1 cellular context compared by ENCODE assay signal in the genomic region with DNA sequence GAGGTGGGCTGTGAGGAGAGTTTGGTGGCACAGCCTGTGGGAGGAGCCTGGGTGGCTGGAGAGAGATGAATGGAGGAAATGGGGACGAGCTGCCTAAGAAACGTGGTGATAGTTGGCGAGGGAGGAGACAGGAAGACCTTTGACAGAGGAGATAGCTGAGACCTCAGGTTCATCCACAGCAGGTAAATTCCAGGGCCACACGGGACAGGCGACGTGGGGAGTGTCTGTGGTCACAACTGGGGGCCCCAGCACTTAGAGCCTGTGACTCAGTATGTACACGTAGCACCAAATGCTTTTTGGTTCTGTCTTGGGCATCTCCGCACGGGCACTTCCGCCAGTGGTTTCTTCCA.
TF ChIP-seq lines count a peak whose summit lies in the region.

No MANE protein-coding gene starts in this region.

TF ChIP-seq in K562, 482 proteins besides CTCF, POLR2A, EP300 and RAD21:
- TF ChIP-seq BRF1 (IDR thresholded peaks at IDR 0.05; ENCODE audit: borderline replicate concordance, extremely low read depth, insufficient read length), result no peak
- TF ChIP-seq ZFP30 (CRISPR knock-in tag; IDR thresholded peaks at IDR 0.05; ENCODE audit: borderline replicate concordance), result no peak
- no peak for TF ChIP-seq TEAD2 (tag; IDR thresholded peaks at IDR 0.05)
- TF ChIP-seq, protein P1, sequence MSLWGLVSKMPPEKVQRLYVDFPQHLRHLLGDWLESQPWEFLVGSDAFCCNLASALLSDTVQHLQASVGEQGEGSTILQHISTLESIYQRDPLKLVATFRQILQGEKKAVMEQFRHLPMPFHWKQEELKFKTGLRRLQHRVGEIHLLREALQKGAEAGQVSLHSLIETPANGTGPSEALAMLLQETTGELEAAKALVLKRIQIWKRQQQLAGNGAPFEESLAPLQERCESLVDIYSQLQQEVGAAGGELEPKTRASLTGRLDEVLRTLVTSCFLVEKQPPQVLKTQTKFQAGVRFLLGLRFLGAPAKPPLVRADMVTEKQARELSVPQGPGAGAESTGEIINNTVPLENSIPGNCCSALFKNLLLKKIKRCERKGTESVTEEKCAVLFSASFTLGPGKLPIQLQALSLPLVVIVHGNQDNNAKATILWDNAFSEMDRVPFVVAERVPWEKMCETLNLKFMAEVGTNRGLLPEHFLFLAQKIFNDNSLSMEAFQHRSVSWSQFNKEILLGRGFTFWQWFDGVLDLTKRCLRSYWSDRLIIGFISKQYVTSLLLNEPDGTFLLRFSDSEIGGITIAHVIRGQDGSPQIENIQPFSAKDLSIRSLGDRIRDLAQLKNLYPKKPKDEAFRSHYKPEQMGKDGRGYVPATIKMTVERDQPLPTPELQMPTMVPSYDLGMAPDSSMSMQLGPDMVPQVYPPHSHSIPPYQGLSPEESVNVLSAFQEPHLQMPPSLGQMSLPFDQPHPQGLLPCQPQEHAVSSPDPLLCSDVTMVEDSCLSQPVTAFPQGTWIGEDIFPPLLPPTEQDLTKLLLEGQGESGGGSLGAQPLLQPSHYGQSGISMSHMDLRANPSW (CRISPR knock-in tag; IDR thresholded peaks at IDR 0.05), result no peak
- TF ChIP-seq ZNF668 (CRISPR knock-in tag; IDR thresholded peaks at IDR 0.05), result no peak
- TF ChIP-seq MGA (IDR thresholded peaks at IDR 0.05), result no peak
- no peak for TF ChIP-seq FOXM1 (IDR thresholded peaks at IDR 0.05; ENCODE audit: low read depth)
- TF ChIP-seq FOXM1 (CRISPR knock-in tag; IDR thresholded peaks at IDR 0.05; ENCODE audit: low read depth), result no peak
- no peak for TF ChIP-seq ZNF507 (tag; conservative IDR thresholded peaks at IDR 0.05)
- TF ChIP-seq DIDO1 (tag; IDR thresholded peaks at IDR 0.05; ENCODE audit: low read depth), result no peak
- no peak for TF ChIP-seq ZNF124 (CRISPR knock-in tag; IDR thresholded peaks at IDR 0.05)
- TF ChIP-seq ZNF212 (CRISPR knock-in tag; IDR thresholded peaks at IDR 0.05), result no peak
- no peak for TF ChIP-seq KLF6 (CRISPR knock-in tag; IDR thresholded peaks at IDR 0.05; ENCODE audit: borderline replicate concordance)
- no peak for TF ChIP-seq MTA2 (IDR thresholded peaks at IDR 0.05; ENCODE audit: low read depth)
- no peak for TF ChIP-seq REST (CRISPR knock-in tag; IDR thresholded peaks at IDR 0.05; ENCODE audit: low read depth)
